Comparison of ENCODE assay signal across 10 cellular contexts in the genomic region with DNA sequence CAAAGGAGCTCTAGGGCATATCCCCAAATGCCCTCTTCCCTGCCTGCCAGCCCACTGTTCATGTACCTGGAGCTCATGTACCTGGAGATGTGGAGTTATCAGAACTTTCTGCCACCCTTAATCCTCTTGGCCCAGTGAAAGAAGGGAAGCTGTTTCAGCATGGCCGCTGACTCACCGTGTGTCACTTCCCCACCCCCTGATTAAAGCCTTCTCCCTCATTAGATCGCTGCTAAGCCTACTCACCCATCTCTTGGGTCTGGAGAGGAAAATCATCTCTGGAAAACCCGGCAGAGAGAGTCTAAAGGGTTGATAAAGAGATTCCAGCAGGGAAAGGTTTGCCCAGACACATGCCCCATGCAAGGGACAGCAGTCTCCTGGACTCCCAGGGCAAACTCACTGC. TPM values are rescaled to one million over a fixed set of nuclear protein-coding genes. Genes with fewer than 3 reads are reported as not detected.
DNase-seq lines count a peak whose midpoint lies in the region; ATAC-seq and TF ChIP-seq lines count a peak whose summit lies in the region.
"Had no signal": no experiment of that assay in that cellular context is flagged by ENCODE, and none has a peak within 500 bp of the region (broad histone marks: within the 10 kb centered on the region; RNA-seq: fewer than 3 reads in every experiment).

No MANE protein-coding gene starts in this region.

- H2BK12ac ChIP-seq in neuronal stem cell (ENCODE audit: low read length), result no peak overlapping the region

- H4K91ac ChIP-seq in neuronal stem cell (ENCODE audit: low read depth, low read length, poor library complexity), result no peak overlapping the region

- no peaks in the 10 kb centered on the region for H3K27me3 Mint-ChIP-seq in CD8-positive, alpha-beta T cell (ENCODE audit: low read depth)

- H3K4ac ChIP-seq in neuronal stem cell (ENCODE audit: low read length), result no peak overlapping the region

- TF ChIP-seq CTCF in astrocyte of the spinal cord (IDR thresholded peaks at IDR 0.05; ENCODE audit: low read depth, low read length), result no peak
- TF ChIP-seq CTCF in CD8-positive, alpha-beta T cell (IDR thresholded peaks at IDR 0.05), result no peak

- no peak overlapping the region for H4K8ac ChIP-seq in neuronal stem cell (ENCODE audit: low read depth, low read length)

- H3K4me1 ChIP-seq in neuronal stem cell (ENCODE audit: control insufficient read depth in 2 of 2, insufficient read depth in 1 of 2, low read depth in 1 of 2, low read length in 2 of 2), result peaks cover 16% of the 10 kb centered on the region in 2 donors
- peaks cover 50% of the 10 kb centered on the region for H3K4me1 ChIP-seq in CD8-positive, alpha-beta T cell (ENCODE audit: insufficient read depth, low read length)

- H3K4me3 Mint-ChIP-seq in CD8-positive, alpha-beta T cell, result no peak overlapping the region

- ATAC-seq in CD8-positive, alpha-beta T cell, result no peak
- ATAC-seq in activated naive CD4-positive, alpha-beta T cell treated with anti-CD3 and anti-CD28 coated beads, Interleukin-2, amount 50 U/mL, for 72 hours, result no peak
- ATAC-seq in GM21717 (IDR thresholded peaks at IDR 0.05; ENCODE audit: unreplicated experiment) (no peak), GM19395 (IDR thresholded peaks at IDR 0.05; ENCODE audit: unreplicated experiment) (no peak)

- no peaks in the 10 kb centered on the region for H3K36me3 Mint-ChIP-seq in CD8-positive, alpha-beta T cell
- H3K36me3 Mint-ChIP-seq in activated naive CD4-positive, alpha-beta T cell treated with anti-CD3 and anti-CD28 coated beads, Interleukin-2, amount 50 U/mL, for 72 hours, result no peaks in the 10 kb centered on the region

- no peak overlapping the region for H3K27ac Mint-ChIP-seq in CD8-positive, alpha-beta T cell
- H3K27ac Mint-ChIP-seq in activated naive CD4-positive, alpha-beta T cell treated with anti-CD3 and anti-CD28 coated beads, Interleukin-2, amount 50 U/mL, for 72 hours, result peak overlapping the region in 1 of 2 donors; percentile 50

- no peaks in the 10 kb centered on the region for H3K9me3 Mint-ChIP-seq in CD8-positive, alpha-beta T cell
- H3K9me3 Mint-ChIP-seq in activated naive CD4-positive, alpha-beta T cell treated with anti-CD3 and anti-CD28 coated beads, Interleukin-2, amount 50 U/mL, for 72 hours, result no peaks in the 10 kb centered on the region

- H2BK5ac ChIP-seq in neuronal stem cell (ENCODE audit: low read length), result no peak overlapping the region

- WGBS in neuronal stem cell (ENCODE audit: extremely low coverage in 2 of 2, insufficient read length in 2 of 2, insufficient replicate concordance in 1 of 2), 2 donors, result no CpG with 5 or more reads among the region's 4 CpGs

- H3K18ac ChIP-seq in neuronal stem cell (ENCODE audit: low read length), result peak overlapping the region; percentile 11

- H2BK15ac ChIP-seq in neuronal stem cell (ENCODE audit: low read length), result no peak overlapping the region

- H3K79me1 ChIP-seq in neuronal stem cell (ENCODE audit: low read depth, low read length), result no peaks in the 10 kb centered on the region

- intact Hi-C loops in CD8-positive, alpha-beta T cell (cut with DNase I, micrococcal nuclease), result loop anchor here (5.0 to 10.0 kb wide), 4 partner anchors 36 to 1368 kb away; a partner anchor contains a TSS

- no peak overlapping the region for H3K27ac ChIP-seq in neuronal stem cell (replicated peaks; ENCODE audit: low read length)
- H3K27ac ChIP-seq in CD8-positive, alpha-beta T cell (ENCODE audit: low read depth, low read length), result no peak overlapping the region

- in situ Hi-C loops in astrocyte of the spinal cord (cut with HindIII; ENCODE audit: low sequenced_read_pairs), result no loop called here

- no peaks in the 10 kb centered on the region for H3K9me3 ChIP-seq in neuronal stem cell (replicated peaks in 1 of 2; ENCODE audit: control insufficient read depth in 2 of 2, insufficient read depth in 1 of 2, low read depth in 1 of 2, low read length in 2 of 2)
- no peaks in the 10 kb centered on the region for H3K9me3 ChIP-seq in CD8-positive, alpha-beta T cell (ENCODE audit: low read length)

- CTCF ChIA-PET in CD8-positive, alpha-beta T cell (lab: Charles Lee), result interaction anchor here (1.0 to 1.9 kb wide), 2 partner anchors 18 to 40 kb away, joined by 3 to 5 read pairs; no protein-coding TSS in a partner anchor

- H3K4me2 ChIP-seq in neuronal stem cell (ENCODE audit: insufficient read depth, low read length, poor library complexity, severe bottlenecking), result no peak overlapping the region

- H3K4me3 ChIP-seq in astrocyte of the spinal cord (ENCODE audit: low read depth, low read length) (no peak overlapping the region), neuronal stem cell (ENCODE audit: low read length in 2 of 2) (no peak overlapping the region)
- no peak overlapping the region for H3K4me3 ChIP-seq in CD8-positive, alpha-beta T cell (ENCODE audit: low read depth, low read length)
- H3K4me3 ChIP-seq: lung had no signal

- H3K36me3 ChIP-seq in neuronal stem cell (replicated peaks in 1 of 2; ENCODE audit: control insufficient read depth in 2 of 2, insufficient read depth in 2 of 2, low read length in 2 of 2), result no peaks in the 10 kb centered on the region
- no peaks in the 10 kb centered on the region for H3K36me3 ChIP-seq in CD8-positive, alpha-beta T cell (ENCODE audit: insufficient read depth, low read length)

- H3K23ac ChIP-seq in neuronal stem cell (ENCODE audit: low read depth, low read length, poor library complexity), result no peak overlapping the region

- H3K27me3 ChIP-seq in neuronal stem cell (ENCODE audit: control insufficient read depth in 3 of 3, insufficient read depth in 3 of 3, low read depth in 1 of 3, low read length in 3 of 3), result peaks cover 8 to 49% (median 9%) of the 10 kb centered on the region in 3 experiments
- no peaks in the 10 kb centered on the region for H3K27me3 ChIP-seq in CD8-positive, alpha-beta T cell (ENCODE audit: insufficient read depth, low read length)

- peak overlapping the region; percentile 3 for H2AFZ ChIP-seq in neuronal stem cell (ENCODE audit: low read length)

- peak overlapping the region; percentile 11 for H3K14ac ChIP-seq in neuronal stem cell (ENCODE audit: low read length)

- POLR2A ChIA-PET in CD8-positive, alpha-beta T cell (lab: Charles Lee), result interaction anchor here (1.1 kb wide), 1 partner anchor 43 kb away, joined by 5 read pairs; no protein-coding TSS in a partner anchor

- no peak overlapping the region for H2BK120ac ChIP-seq in neuronal stem cell (ENCODE audit: low read depth, low read length)

- no peak overlapping the region for H2AK5ac ChIP-seq in neuronal stem cell (ENCODE audit: low read depth, low read length)

- peak; percentile 43 for DNase-seq in COLO829 (ENCODE audit: low spot score)
- DNase-seq in LoVo (ENCODE audit: low spot score), result peak; percentile 73
- peak; percentile 86 for DNase-seq in astrocyte of the spinal cord (ENCODE audit: low read depth, low spot score)
- DNase-seq in neuronal stem cell (ENCODE audit: low spot score), result no peak
- no peak for DNase-seq in CD8-positive, alpha-beta T cell
- DNase-seq in activated naive CD4-positive, alpha-beta T cell treated with anti-CD3 and anti-CD28 coated beads, Interleukin-2, amount 50 U/mL, for 72 hours (ENCODE audit: low spot score in 2 of 2), result no peak
- DNase-seq: substantia nigra had no signal

- H3K9ac ChIP-seq in neuronal stem cell (ENCODE audit: low read depth, low read length, poor library complexity), result no peak overlapping the region

- peaks cover 60% of the 10 kb centered on the region for H3K4me1 Mint-ChIP-seq in CD8-positive, alpha-beta T cell (ENCODE audit: low read depth)

RNA-seq across cellular contexts. Expression of a gene that starts 4.5 kb away (rescaled TPM):
- polyA plus RNA-seq in neuronal stem cell (2013, experiment 1 of 2), result 1.4 TPM
- 1.3 TPM for polyA plus RNA-seq in neuronal stem cell (2013, experiment 2 of 2)
- total RNA-seq in CD8-positive, alpha-beta T cell, result under 1 TPM; 0.44 to 0.81 TPM
- under 1 TPM in 1 of 2 donors, not detected in 1; 0.49 TPM for total RNA-seq in activated naive CD4-positive, alpha-beta T cell treated with anti-CD3 and anti-CD28 coated beads, Interleukin-2, amount 50 U/mL, for 72 hours

Comparison
In these comparisons a context has a peak if more than half of its experiments do, and no peak if none do; other contexts are left out.
1. DNase-seq: peak in COLO829 (single experiment), LoVo (single experiment) and astrocyte of the spinal cord (single experiment); none in neuronal stem cell (single experiment), CD8-positive, alpha-beta T cell (0 of 7) and activated naive CD4-positive, alpha-beta T cell treated with anti-CD3 and anti-CD28 coated beads, Interleukin-2, amount 50 U/mL, for 72 hours (0 of 2).